In genomic region chr12:10884086-10884725, GRCh38 we compare ENCODE assay signal across 13 cellular contexts. TPM values are rescaled to one million over a fixed set of nuclear protein-coding genes. Genes with fewer than 3 reads are reported as not detected.
DNase-seq lines count a peak whose midpoint lies in the region; ATAC-seq and TF ChIP-seq lines count a peak whose summit lies in the region.
"Had no signal": no experiment of that assay in that cellular context is flagged by ENCODE, and none has a peak within 500 bp of the region (broad histone marks: within the 10 kb centered on the region; RNA-seq: fewer than 3 reads in every experiment).

Gene PRH1 (minus strand): TSS chr12:10884255. CDS start chr12:10884217, 38 bp downstream.

- WGBS in endodermal cell (ENCODE audit: insufficient coverage in 1 of 2, insufficient read length in 1 of 2), 2 experiments = 80 to 96% methylated on average over 4 to 6 of the region's 6 CpGs

- intact Hi-C loops in left cardiac atrium (cut with DNase I) = no loop called here

- H3K4me3 Mint-ChIP-seq in activated naive CD4-positive, alpha-beta T cell treated with anti-CD3 and anti-CD28 coated beads, Interleukin-2, amount 50 U/mL, for 24 hours = no peak within 1 kb of the TSS
- no peak within 1 kb of the TSS for H3K4me3 Mint-ChIP-seq in endodermal cell
- H3K4me3 Mint-ChIP-seq in natural killer cell treated with Interleukin-12 subunit alpha and Interleukin-12 subunit beta and Interleukin-15 and Interleukin-18, amount 100 ng/mL, for 72 hours = no peak within 1 kb of the TSS

- ATAC-seq in natural killer cell treated with Interleukin-12 subunit alpha and Interleukin-12 subunit beta and Interleukin-15 and Interleukin-18, amount 100 ng/mL, for 72 hours = no peak
- ATAC-seq in left cardiac atrium = no peak

- no peak within 1 kb of the TSS for H3K9ac ChIP-seq in endodermal cell (ENCODE audit: extremely low read depth, low read length, poor library complexity, severe bottlenecking)

- H3K27me3 ChIP-seq in endodermal cell (ENCODE audit: control insufficient read depth, insufficient read depth, low read length, poor library complexity, severe bottlenecking) = no peaks in the 10 kb centered on the region

- H3K27ac ChIP-seq in endodermal cell (ENCODE audit: low read depth, low read length) = no peak within 1 kb of the TSS
- H3K27ac ChIP-seq: WERI-Rb-1 had no signal

- H3K4me1 Mint-ChIP-seq in activated naive CD4-positive, alpha-beta T cell treated with anti-CD3 and anti-CD28 coated beads, Interleukin-2, amount 50 U/mL, for 24 hours = no peaks in the 10 kb centered on the region
- H3K4me1 Mint-ChIP-seq in endodermal cell = peaks cover 3% of the 10 kb centered on the region
- H3K4me1 Mint-ChIP-seq in natural killer cell treated with Interleukin-12 subunit alpha and Interleukin-12 subunit beta and Interleukin-15 and Interleukin-18, amount 100 ng/mL, for 72 hours (ENCODE audit: low read depth in 2 of 2) = peaks cover 0 to 3% of the 10 kb centered on the region in 2 donors

- H3K9me3 ChIP-seq in endodermal cell (ENCODE audit: control insufficient read depth, low read length) = no peaks in the 10 kb centered on the region

- TF ChIP-seq CTCF in endodermal cell (conservative IDR thresholded peaks at IDR 0.05) = no peak

- no peaks in the 10 kb centered on the region for H3K4me1 ChIP-seq in endodermal cell (ENCODE audit: control insufficient read depth, insufficient read depth, low read length)

- DNase-seq in activated naive CD4-positive, alpha-beta T cell (lab: John Stamatoyannopoulos, UW) = no peak
- DNase-seq in endodermal cell (no peak), ureter (ENCODE audit: low spot score) (no peak), NCI-H524 treated with DMSO at 0.1 percent for 48 hours (lab: John Stamatoyannopoulos, UW) (no peak), left cardiac atrium (no peak)
- no peak for DNase-seq in natural killer cell treated with Interleukin-12 subunit alpha and Interleukin-12 subunit beta and Interleukin-15 and Interleukin-18, amount 100 ng/mL, for 72 hours (ENCODE audit: low spot score)
- no peak for DNase-seq in activated naive CD4-positive, alpha-beta T cell treated with Interleukin-2 at 50 U/mL for 16 hours
- DNase-seq: activated gamma-delta T cell treated with Interleukin-2 at 50 U/mL for 16 hours, DND-41, posterior cingulate gyrus, SHP77, WERI-Rb-1 had no signal

- peaks cover 28% of the 10 kb centered on the region for H3K36me3 Mint-ChIP-seq in activated naive CD4-positive, alpha-beta T cell treated with anti-CD3 and anti-CD28 coated beads, Interleukin-2, amount 50 U/mL, for 24 hours
- H3K36me3 Mint-ChIP-seq in endodermal cell (ENCODE audit: low read depth) = peaks cover 13% of the 10 kb centered on the region
- H3K36me3 Mint-ChIP-seq in natural killer cell treated with Interleukin-12 subunit alpha and Interleukin-12 subunit beta and Interleukin-15 and Interleukin-18, amount 100 ng/mL, for 72 hours = no peaks in the 10 kb centered on the region

- no peaks in the 10 kb centered on the region for H3K27me3 Mint-ChIP-seq in activated naive CD4-positive, alpha-beta T cell treated with anti-CD3 and anti-CD28 coated beads, Interleukin-2, amount 50 U/mL, for 24 hours
- H3K27me3 Mint-ChIP-seq in endodermal cell (ENCODE audit: insufficient read depth) = no peaks in the 10 kb centered on the region
- H3K27me3 Mint-ChIP-seq in natural killer cell treated with Interleukin-12 subunit alpha and Interleukin-12 subunit beta and Interleukin-15 and Interleukin-18, amount 100 ng/mL, for 72 hours = no peaks in the 10 kb centered on the region

- no peak within 1 kb of the TSS for H3K4me3 ChIP-seq in endodermal cell (ENCODE audit: low read length)

- H3K27ac Mint-ChIP-seq in activated naive CD4-positive, alpha-beta T cell treated with anti-CD3 and anti-CD28 coated beads, Interleukin-2, amount 50 U/mL, for 24 hours = peak within 1 kb of the TSS; percentile 12
- H3K27ac Mint-ChIP-seq in endodermal cell = no peak within 1 kb of the TSS
- no peak within 1 kb of the TSS for H3K27ac Mint-ChIP-seq in natural killer cell treated with Interleukin-12 subunit alpha and Interleukin-12 subunit beta and Interleukin-15 and Interleukin-18, amount 100 ng/mL, for 72 hours

- no peaks in the 10 kb centered on the region for H3K36me3 ChIP-seq in endodermal cell (ENCODE audit: control insufficient read depth, insufficient read depth, low read length)
- H3K36me3 ChIP-seq: WERI-Rb-1 had no signal

- no peaks in the 10 kb centered on the region for H3K9me3 Mint-ChIP-seq in activated naive CD4-positive, alpha-beta T cell treated with anti-CD3 and anti-CD28 coated beads, Interleukin-2, amount 50 U/mL, for 24 hours
- H3K9me3 Mint-ChIP-seq in endodermal cell = no peaks in the 10 kb centered on the region
- H3K9me3 Mint-ChIP-seq in natural killer cell treated with Interleukin-12 subunit alpha and Interleukin-12 subunit beta and Interleukin-15 and Interleukin-18, amount 100 ng/mL, for 72 hours = no peaks in the 10 kb centered on the region

RNA-seq across cellular contexts. Expression of gene PRH1, which starts in this region (rescaled TPM):
- total RNA-seq in endodermal cell (10 to 100 TPM; 13.4 to 42.6 TPM), ureter (47.6 TPM), left cardiac atrium (1 to 10 TPM; 3.2 to 9.1 TPM)
- 2.9 TPM for polyA plus RNA-seq in endodermal cell (2013, experiment 1 of 2)
- polyA plus RNA-seq in endodermal cell (2013, experiment 2 of 2) = 5.7 TPM
- 10 to 100 TPM; 14.1 to 63.8 TPM for total RNA-seq in natural killer cell treated with Interleukin-12 subunit alpha and Interleukin-12 subunit beta and Interleukin-15 and Interleukin-18, amount 100 ng/mL, for 72 hours
